10 cellular contexts compared by ENCODE assay signal in genomic region chr1:180611016-180611930, GRCh38. TPM values are rescaled to one million over a fixed set of nuclear protein-coding genes. Genes with fewer than 3 reads are reported as not detected.
DNase-seq lines count a peak whose midpoint lies in the region; ATAC-seq and TF ChIP-seq lines count a peak whose summit lies in the region.
"Had no signal": no experiment of that assay in that cellular context is flagged by ENCODE, and none has a peak within 500 bp of the region (broad histone marks: within the 10 kb centered on the region; RNA-seq: fewer than 3 reads in every experiment).

No MANE protein-coding gene starts in this region.

- H3K36me3 Mint-ChIP-seq in stimulated activated effector memory CD8-positive, alpha-beta T cell treated with anti-CD3 and anti-CD28 coated beads, Interleukin-12 subunit alpha, Interleukin-12 subunit beta, amount 100 ng/mL, for 72 hours, result no peaks in the 10 kb centered on the region

- intact Hi-C loops in heart left ventricle (cut with DNase I), result loop anchor here in 1 of 10 donors (5.0 kb wide), 1 partner anchor 44 kb away; no protein-coding TSS in a partner anchor

- H3K4me1 Mint-ChIP-seq in stimulated activated effector memory CD8-positive, alpha-beta T cell treated with anti-CD3 and anti-CD28 coated beads, Interleukin-12 subunit alpha, Interleukin-12 subunit beta, amount 100 ng/mL, for 72 hours, result peaks cover 5% of the 10 kb centered on the region

- ATAC-seq in heart left ventricle, result peak; percentile 91 to 95 (median 94)
- no peak for ATAC-seq in stimulated activated effector memory CD8-positive, alpha-beta T cell treated with anti-CD3 and anti-CD28 coated beads, Interleukin-12 subunit alpha, Interleukin-12 subunit beta, amount 100 ng/mL, for 72 hours
- no peak for ATAC-seq in GM21360 (IDR thresholded peaks at IDR 0.05; ENCODE audit: unreplicated experiment)

- peak overlapping the region; percentile 51 to 85 (median 75) for H3K27ac ChIP-seq in heart left ventricle

- in situ Hi-C loops in SK-MEL-5 (cut with HindIII; ENCODE audit: low pct_unique_long_range_greater_than_20kb, low sequenced_read_pairs), result no loop called here

- H3K4me1 ChIP-seq in heart left ventricle, result peaks cover 0 to 27% (median 17%) of the 10 kb centered on the region in 12 donors

- H3K4me3 ChIP-seq in heart left ventricle, result no peak overlapping the region
- H3K4me3 ChIP-seq: coronary artery had no signal

- no peaks in the 10 kb centered on the region for H3K9me3 ChIP-seq in heart left ventricle

- no peak for TF ChIP-seq CTCF in heart left ventricle (IDR thresholded peaks at IDR 0.05)

- H3K9me3 Mint-ChIP-seq in stimulated activated effector memory CD8-positive, alpha-beta T cell treated with anti-CD3 and anti-CD28 coated beads, Interleukin-12 subunit alpha, Interleukin-12 subunit beta, amount 100 ng/mL, for 72 hours, result no peaks in the 10 kb centered on the region

- 33 to 37% (median 36%) methylated on average over 9 of the region's 9 CpGs for WGBS in heart left ventricle, 4 donors

- peak overlapping the region; percentile 43 for H3K27ac Mint-ChIP-seq in stimulated activated effector memory CD8-positive, alpha-beta T cell treated with anti-CD3 and anti-CD28 coated beads, Interleukin-12 subunit alpha, Interleukin-12 subunit beta, amount 100 ng/mL, for 72 hours

- DNase-seq in NCI-H345 (lab: John Stamatoyannopoulos, UW) (peak; percentile 6), NCI-H345 treated with DMSO at 0.1 percent for 48 hours (lab: John Stamatoyannopoulos, UW; ENCODE audit: unreplicated experiment) (no peak), SK-MEL-5 (ENCODE audit: low read depth, low spot score) (peak; percentile 14), heart left ventricle (peak in 3 of 5 donors; percentile 35 to 48 (median 36)), 8988T (no peak)
- DNase-seq in stimulated activated effector memory CD8-positive, alpha-beta T cell treated with anti-CD3 and anti-CD28 coated beads, Interleukin-12 subunit alpha, Interleukin-12 subunit beta, amount 100 ng/mL, for 72 hours (ENCODE audit: low spot score in 2 of 2), result no peak
- DNase-seq in activated CD4-positive, alpha-beta T cell treated with anti-CD3 and anti-CD28 coated beads, Interleukin-2, amount 50 U/mL, for 48 hours, result no peak

- TF ChIP-seq POLR2A in heart left ventricle (IDR thresholded peaks at IDR 0.05), result peak in 1 of 2 donors; percentile 19

- H3K36me3 ChIP-seq in heart left ventricle, result no peaks in the 10 kb centered on the region

- H3K4me3 Mint-ChIP-seq in stimulated activated effector memory CD8-positive, alpha-beta T cell treated with anti-CD3 and anti-CD28 coated beads, Interleukin-12 subunit alpha, Interleukin-12 subunit beta, amount 100 ng/mL, for 72 hours, result no peak overlapping the region

- no peaks in the 10 kb centered on the region for H3K27me3 ChIP-seq in heart left ventricle

RNA-seq across cellular contexts. Expression of gene XPR1, which starts 20.5 kb away (rescaled TPM):
- 24.9 and 27.4 TPM in 2 replicates for total RNA-seq in SK-MEL-5 (2014; rRNA removed; shearing (Covaris generic))
- polyA plus RNA-seq in SK-MEL-5 (2015; cell fraction: cytosol; rRNA removed), result 15.4 and 19.5 TPM in 2 replicates
- polyA plus RNA-seq in SK-MEL-5 (2015; cell fraction: nucleus; rRNA removed), result 7.2 and 8.7 TPM in 2 replicates
- 100 to 1,000 TPM in 1 of 9 donors, 10 to 100 TPM in 8; 55.4 to 163 (median 62.5) TPM for total RNA-seq in heart left ventricle
- 10 to 100 TPM; 18.6 to 50.4 TPM for polyA plus RNA-seq in heart left ventricle

RNA-seq across cellular contexts. Expression of gene OVAAL, which starts 52.5 kb away (rescaled TPM):
- total RNA-seq in SK-MEL-5 (2014; rRNA removed; shearing (Covaris generic)), result 23.6 and 25.8 TPM in 2 replicates
- 13.3 and 16.2 TPM in 2 replicates for polyA plus RNA-seq in SK-MEL-5 (2015; cell fraction: cytosol; rRNA removed)
- 36.4 and 37.5 TPM in 2 replicates for polyA plus RNA-seq in SK-MEL-5 (2015; cell fraction: nucleus; rRNA removed)
- total RNA-seq in heart left ventricle, result 10 to 100 TPM in 1 of 9 donors, 1 to 10 TPM in 8; 1.5 to 13.9 (median 2.4) TPM
- polyA plus RNA-seq in heart left ventricle, result 10 to 100 TPM in 1 of 2 donors, 1 to 10 TPM in 1; 2.8 to 13.8 TPM
- total RNA-seq: pulmonary artery endothelial cell had no signal

Comparison
In these comparisons a context has a peak if more than half of its experiments do, and no peak if none do; other contexts are left out.
1. DNase-seq: peak in NCI-H345 (single experiment), SK-MEL-5 (single experiment) and heart left ventricle (3 of 5); none in NCI-H345 treated with DMSO at 0.1 percent for 48 hours (single experiment), stimulated activated effector memory CD8-positive, alpha-beta T cell treated with anti-CD3 and anti-CD28 coated beads, Interleukin-12 subunit alpha, Interleukin-12 subunit beta, amount 100 ng/mL, for 72 hours (0 of 2), 8988T (single experiment) and activated CD4-positive, alpha-beta T cell treated with anti-CD3 and anti-CD28 coated beads, Interleukin-2, amount 50 U/mL, for 48 hours (0 of 2).
2. ATAC-seq: peak in heart left ventricle (4 of 4); none in stimulated activated effector memory CD8-positive, alpha-beta T cell treated with anti-CD3 and anti-CD28 coated beads, Interleukin-12 subunit alpha, Interleukin-12 subunit beta, amount 100 ng/mL, for 72 hours (single experiment) and GM21360 (single experiment).